In the genomic region with DNA sequence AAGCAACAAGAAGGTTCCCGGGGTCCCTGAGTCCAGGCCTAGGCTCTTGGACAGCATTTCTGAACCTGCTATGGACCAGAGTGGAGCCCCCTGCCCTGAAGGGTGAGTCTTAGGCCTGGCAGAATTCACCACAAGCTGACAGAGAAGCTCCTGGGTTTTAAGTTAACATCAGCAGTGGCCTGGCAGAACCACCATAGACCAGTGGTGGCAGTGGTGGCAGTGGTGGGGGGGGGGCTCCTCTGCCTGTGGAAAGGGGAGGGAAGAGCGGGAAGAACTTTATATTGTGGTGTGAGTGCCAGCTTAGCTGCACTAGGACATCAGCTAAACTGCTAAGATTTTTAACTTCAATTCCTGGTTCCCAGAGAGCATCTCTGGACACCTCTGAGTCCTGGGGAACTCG, we compare ENCODE assay signal across 1 cellular context.
TF ChIP-seq lines count a peak whose summit lies in the region.

No MANE protein-coding gene starts in this region.

TF ChIP-seq in HepG2, 621 proteins besides CTCF, POLR2A, EP300 and RAD21 (continued from another document):
- TF ChIP-seq, protein P1, sequence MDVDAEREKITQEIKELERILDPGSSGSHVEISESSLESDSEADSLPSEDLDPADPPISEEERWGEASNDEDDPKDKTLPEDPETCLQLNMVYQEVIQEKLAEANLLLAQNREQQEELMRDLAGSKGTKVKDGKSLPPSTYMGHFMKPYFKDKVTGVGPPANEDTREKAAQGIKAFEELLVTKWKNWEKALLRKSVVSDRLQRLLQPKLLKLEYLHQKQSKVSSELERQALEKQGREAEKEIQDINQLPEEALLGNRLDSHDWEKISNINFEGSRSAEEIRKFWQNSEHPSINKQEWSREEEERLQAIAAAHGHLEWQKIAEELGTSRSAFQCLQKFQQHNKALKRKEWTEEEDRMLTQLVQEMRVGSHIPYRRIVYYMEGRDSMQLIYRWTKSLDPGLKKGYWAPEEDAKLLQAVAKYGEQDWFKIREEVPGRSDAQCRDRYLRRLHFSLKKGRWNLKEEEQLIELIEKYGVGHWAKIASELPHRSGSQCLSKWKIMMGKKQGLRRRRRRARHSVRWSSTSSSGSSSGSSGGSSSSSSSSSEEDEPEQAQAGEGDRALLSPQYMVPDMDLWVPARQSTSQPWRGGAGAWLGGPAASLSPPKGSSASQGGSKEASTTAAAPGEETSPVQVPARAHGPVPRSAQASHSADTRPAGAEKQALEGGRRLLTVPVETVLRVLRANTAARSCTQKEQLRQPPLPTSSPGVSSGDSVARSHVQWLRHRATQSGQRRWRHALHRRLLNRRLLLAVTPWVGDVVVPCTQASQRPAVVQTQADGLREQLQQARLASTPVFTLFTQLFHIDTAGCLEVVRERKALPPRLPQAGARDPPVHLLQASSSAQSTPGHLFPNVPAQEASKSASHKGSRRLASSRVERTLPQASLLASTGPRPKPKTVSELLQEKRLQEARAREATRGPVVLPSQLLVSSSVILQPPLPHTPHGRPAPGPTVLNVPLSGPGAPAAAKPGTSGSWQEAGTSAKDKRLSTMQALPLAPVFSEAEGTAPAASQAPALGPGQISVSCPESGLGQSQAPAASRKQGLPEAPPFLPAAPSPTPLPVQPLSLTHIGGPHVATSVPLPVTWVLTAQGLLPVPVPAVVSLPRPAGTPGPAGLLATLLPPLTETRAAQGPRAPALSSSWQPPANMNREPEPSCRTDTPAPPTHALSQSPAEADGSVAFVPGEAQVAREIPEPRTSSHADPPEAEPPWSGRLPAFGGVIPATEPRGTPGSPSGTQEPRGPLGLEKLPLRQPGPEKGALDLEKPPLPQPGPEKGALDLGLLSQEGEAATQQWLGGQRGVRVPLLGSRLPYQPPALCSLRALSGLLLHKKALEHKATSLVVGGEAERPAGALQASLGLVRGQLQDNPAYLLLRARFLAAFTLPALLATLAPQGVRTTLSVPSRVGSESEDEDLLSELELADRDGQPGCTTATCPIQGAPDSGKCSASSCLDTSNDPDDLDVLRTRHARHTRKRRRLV (CRISPR knock-in tag; IDR thresholded peaks at IDR 0.05), result no peak
- TF ChIP-seq ZBTB49 (CRISPR knock-in tag; IDR thresholded peaks at IDR 0.05; ENCODE audit: borderline replicate concordance), result no peak
- no peak for TF ChIP-seq HMG20A (CRISPR knock-in tag; IDR thresholded peaks at IDR 0.05; ENCODE audit: borderline replicate concordance)
- no peak for TF ChIP-seq ZNF776 (CRISPR knock-in tag; IDR thresholded peaks at IDR 0.05)
